Comparison of ENCODE assay signal across 14 cellular contexts in the genomic region with DNA sequence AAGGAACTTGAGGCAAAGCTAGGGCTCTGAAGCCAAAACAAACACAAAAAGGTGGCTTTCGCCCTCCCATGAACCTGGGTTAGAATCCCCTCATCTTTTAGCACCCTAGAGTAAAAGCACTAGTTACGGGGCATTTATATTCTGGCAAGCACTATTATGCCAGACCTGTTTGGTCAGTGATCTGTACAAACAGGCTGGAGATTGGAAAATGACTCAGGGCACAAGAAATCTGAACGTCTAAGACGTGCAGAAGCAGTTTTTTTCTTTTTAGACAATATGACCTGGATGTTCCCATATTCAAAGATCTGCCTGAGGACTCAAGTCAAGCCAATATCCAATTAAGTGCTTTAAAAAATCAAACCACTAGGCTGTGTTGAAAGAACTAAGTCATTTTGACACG. TPM values are rescaled to one million over a fixed set of nuclear protein-coding genes. Genes with fewer than 3 reads are reported as not detected.
DNase-seq lines count a peak whose midpoint lies in the region; ATAC-seq and TF ChIP-seq lines count a peak whose summit lies in the region.
"Had no signal": no experiment of that assay in that cellular context is flagged by ENCODE, and none has a peak within 500 bp of the region (broad histone marks: within the 10 kb centered on the region; RNA-seq: fewer than 3 reads in every experiment).

No MANE protein-coding gene starts in this region.

- H3K27me3 Mint-ChIP-seq in activated T-cell treated with anti-CD3 and anti-CD28 coated beads, Interleukin-2, amount 50 U/mL, for 24 hours = no peaks in the 10 kb centered on the region
- H3K27me3 Mint-ChIP-seq in activated T-helper 17 cell treated with anti-CD3 and anti-CD28 coated beads, Interleukin-2, amount 50 U/mL, for 72 hours = no peaks in the 10 kb centered on the region
- H3K27me3 Mint-ChIP-seq in stimulated activated naive CD8-positive, alpha-beta T cell treated with anti-CD3 and anti-CD28 coated beads, Interleukin-15, amount 100 ng/mL, for 72 hours = no peaks in the 10 kb centered on the region

- peak overlapping the region; percentile 93 for H3K4me3 Mint-ChIP-seq in activated T-cell treated with anti-CD3 and anti-CD28 coated beads, Interleukin-2, amount 50 U/mL, for 24 hours
- H3K4me3 Mint-ChIP-seq in activated T-helper 17 cell treated with anti-CD3 and anti-CD28 coated beads, Interleukin-2, amount 50 U/mL, for 72 hours = peak overlapping the region; percentile 89
- H3K4me3 Mint-ChIP-seq in stimulated activated naive CD8-positive, alpha-beta T cell treated with anti-CD3 and anti-CD28 coated beads, Interleukin-15, amount 100 ng/mL, for 72 hours = peak overlapping the region; percentile 98

- no peak for ATAC-seq in activated T-helper 17 cell treated with anti-CD3 and anti-CD28 coated beads, Interleukin-2, amount 50 U/mL, for 72 hours (replicated peaks)
- no peak for ATAC-seq in stimulated activated naive CD8-positive, alpha-beta T cell treated with anti-CD3 and anti-CD28 coated beads, Interleukin-15, amount 100 ng/mL, for 72 hours
- ATAC-seq in GM19397 (IDR thresholded peaks at IDR 0.05; ENCODE audit: unreplicated experiment) = no peak
- ATAC-seq in HG03571 (IDR thresholded peaks at IDR 0.05; ENCODE audit: unreplicated experiment) = no peak

- H3K4me1 Mint-ChIP-seq in activated T-cell treated with anti-CD3 and anti-CD28 coated beads, Interleukin-2, amount 50 U/mL, for 24 hours (ENCODE audit: low read depth) = peaks cover 35% of the 10 kb centered on the region
- H3K4me1 Mint-ChIP-seq in activated T-helper 17 cell treated with anti-CD3 and anti-CD28 coated beads, Interleukin-2, amount 50 U/mL, for 72 hours = peaks cover 16% of the 10 kb centered on the region
- peaks cover 41% of the 10 kb centered on the region for H3K4me1 Mint-ChIP-seq in stimulated activated naive CD8-positive, alpha-beta T cell treated with anti-CD3 and anti-CD28 coated beads, Interleukin-15, amount 100 ng/mL, for 72 hours

- peaks cover 18% of the 10 kb centered on the region for H3K9me3 Mint-ChIP-seq in activated T-cell treated with anti-CD3 and anti-CD28 coated beads, Interleukin-2, amount 50 U/mL, for 24 hours
- H3K9me3 Mint-ChIP-seq in activated T-helper 17 cell treated with anti-CD3 and anti-CD28 coated beads, Interleukin-2, amount 50 U/mL, for 72 hours = peaks cover 12% of the 10 kb centered on the region
- peaks cover 17 to 22% of the 10 kb centered on the region in 2 donors for H3K9me3 Mint-ChIP-seq in stimulated activated naive CD8-positive, alpha-beta T cell treated with anti-CD3 and anti-CD28 coated beads, Interleukin-15, amount 100 ng/mL, for 72 hours

- H3K4me3 ChIP-seq in fibroblast of pulmonary artery (replicated peaks; ENCODE audit: low read depth, low read length) = peak overlapping the region; percentile 98

- no peak for DNase-seq in activated T-cell treated with anti-CD3 and anti-CD28 coated beads, Interleukin-2, amount 50 U/mL, for 24 hours
- no peak for DNase-seq in activated T-cell treated with anti-CD3 and anti-CD28 coated beads, Interleukin-2, amount 50 U/mL, for 48 hours
- no peak for DNase-seq in fibroblast of pulmonary artery (ENCODE audit: low read depth)
- no peak for DNase-seq in stimulated activated naive CD8-positive, alpha-beta T cell treated with anti-CD3 and anti-CD28 coated beads, Interleukin-15, amount 100 ng/mL, for 72 hours
- no peak for DNase-seq in stimulated activated CD4-positive, alpha-beta T cell treated with anti-CD3 and anti-CD28 coated beads, Interleukin-2, amount 100 ng/mL, for 48 hours
- DNase-seq: activated effector memory CD4-positive, alpha-beta T cell treated with Interleukin-2 at 50 U/mL for 16 hours; GDM1; NCI-H748 treated with DMSO at 0.1 percent for 48 hours; occipital lobe; stimulated activated CD4-positive, alpha-beta T cell treated with anti-CD3 and anti-CD28 coated beads, Interleukin-4, amount 100 ng/mL, for 4 hours; T-helper 9 cell had no signal

- TF ChIP-seq CTCF in fibroblast of pulmonary artery (IDR thresholded peaks at IDR 0.05; ENCODE audit: low read length, missing control alignments) = no peak

- peaks cover 67% of the 10 kb centered on the region for H3K36me3 Mint-ChIP-seq in activated T-cell treated with anti-CD3 and anti-CD28 coated beads, Interleukin-2, amount 50 U/mL, for 24 hours (ENCODE audit: low read depth)
- H3K36me3 Mint-ChIP-seq in activated T-helper 17 cell treated with anti-CD3 and anti-CD28 coated beads, Interleukin-2, amount 50 U/mL, for 72 hours (ENCODE audit: low read depth) = peaks cover 65% of the 10 kb centered on the region

- no peak overlapping the region for H3K27ac Mint-ChIP-seq in activated T-cell treated with anti-CD3 and anti-CD28 coated beads, Interleukin-2, amount 50 U/mL, for 24 hours
- no peak overlapping the region for H3K27ac Mint-ChIP-seq in activated T-helper 17 cell treated with anti-CD3 and anti-CD28 coated beads, Interleukin-2, amount 50 U/mL, for 72 hours
- H3K27ac Mint-ChIP-seq in stimulated activated naive CD8-positive, alpha-beta T cell treated with anti-CD3 and anti-CD28 coated beads, Interleukin-15, amount 100 ng/mL, for 72 hours = no peak overlapping the region

RNA-seq across cellular contexts. Expression of a gene that starts 3.0 kb away (rescaled TPM):
- 10 to 100 TPM in 1 of 2 donors, 1 to 10 TPM in 1; 4.7 to 10.7 TPM for total RNA-seq in activated T-helper 17 cell treated with anti-CD3 and anti-CD28 coated beads, Interleukin-2, amount 50 U/mL, for 72 hours

RNA-seq across cellular contexts. Expression of a gene that starts 22.5 kb away (rescaled TPM):
- total RNA-seq in activated T-helper 17 cell treated with anti-CD3 and anti-CD28 coated beads, Interleukin-2, amount 50 U/mL, for 72 hours = 100 to 1,000 TPM; 110 to 193 TPM

RNA-seq across cellular contexts. Expression of a gene that starts 58.0 kb away (rescaled TPM):
- 10 to 100 TPM in 1 of 2 donors, 1 to 10 TPM in 1; 1.3 to 33.2 TPM for total RNA-seq in activated T-helper 17 cell treated with anti-CD3 and anti-CD28 coated beads, Interleukin-2, amount 50 U/mL, for 72 hours
